In the genomic region with DNA sequence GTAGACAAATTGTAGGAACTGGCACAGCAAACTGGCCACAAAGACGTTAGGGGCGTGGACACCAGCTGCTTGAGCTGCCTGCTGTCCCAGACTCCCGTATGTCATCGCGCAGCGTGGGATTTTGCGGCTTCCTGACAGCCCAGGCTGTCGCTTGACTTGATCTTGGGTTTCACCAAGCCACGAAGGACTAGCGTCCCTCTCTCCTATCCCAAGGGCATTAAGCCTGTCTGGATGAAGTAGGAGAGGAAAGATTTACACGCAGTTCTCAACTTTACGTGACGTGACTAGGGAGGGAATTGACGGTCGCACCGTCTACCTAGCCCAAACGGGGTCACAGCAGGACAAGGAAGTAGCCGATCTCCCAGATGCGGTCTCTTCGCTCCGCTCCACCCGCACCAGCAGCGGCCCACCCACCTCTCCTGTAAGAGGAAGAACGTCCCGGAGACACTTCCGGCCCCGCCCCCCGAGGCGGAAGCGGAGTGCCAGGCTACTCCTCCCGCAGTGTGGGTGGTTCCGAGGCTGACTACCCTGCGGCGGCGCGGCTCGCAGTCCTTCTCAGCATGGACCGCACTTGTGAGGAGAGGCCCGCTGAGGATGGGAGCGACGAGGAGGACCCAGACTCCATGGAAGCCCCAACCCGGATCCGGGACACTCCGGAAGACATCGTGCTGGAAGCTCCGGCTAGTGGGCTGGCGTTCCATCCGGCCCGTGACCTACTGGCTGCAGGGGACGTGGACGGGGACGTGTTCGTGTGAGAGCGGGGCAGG, we compare ENCODE assay signal across 8 cellular contexts. TPM values are rescaled to one million over a fixed set of nuclear protein-coding genes. Genes with fewer than 3 reads are reported as not detected.
A peak's percentile ranks its signal among the peaks of the same experiment; 100 is the strongest.
DNase-seq lines count a peak whose midpoint lies in the region; ATAC-seq and TF ChIP-seq lines count a peak whose summit lies in the region.

A gene with protein sequence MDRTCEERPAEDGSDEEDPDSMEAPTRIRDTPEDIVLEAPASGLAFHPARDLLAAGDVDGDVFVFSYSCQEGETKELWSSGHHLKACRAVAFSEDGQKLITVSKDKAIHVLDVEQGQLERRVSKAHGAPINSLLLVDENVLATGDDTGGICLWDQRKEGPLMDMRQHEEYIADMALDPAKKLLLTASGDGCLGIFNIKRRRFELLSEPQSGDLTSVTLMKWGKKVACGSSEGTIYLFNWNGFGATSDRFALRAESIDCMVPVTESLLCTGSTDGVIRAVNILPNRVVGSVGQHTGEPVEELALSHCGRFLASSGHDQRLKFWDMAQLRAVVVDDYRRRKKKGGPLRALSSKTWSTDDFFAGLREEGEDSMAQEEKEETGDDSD (plus strand): TSS at position 552 of the 767 bp plus-strand sequence. CDS start 9 bp downstream, at position 561.

- intact Hi-C loops in esophagus muscularis mucosa (cut with DNase I) = loop anchor here (5.0 to 10.0 kb wide), 2 partner anchors 33 to 290 kb away; no protein-coding TSS in a partner anchor

- TF ChIP-seq CTCF in Peyer's patch (IDR thresholded peaks at IDR 0.05) = no peak
- TF ChIP-seq CTCF in esophagus muscularis mucosa (IDR thresholded peaks at IDR 0.05) = no peak

- no peaks in the 10 kb centered on the region for H3K9me3 Mint-ChIP-seq in activated T-cell treated with anti-CD3 and anti-CD28 coated beads, Interleukin-2, amount 50 U/mL, for 72 hours

- H3K4me3 ChIP-seq in Peyer's patch = peak within 1 kb of the TSS; percentile 71 to 94 (median 86)
- peak within 1 kb of the TSS; percentile 69 to 86 (median 78) for H3K4me3 ChIP-seq in esophagus muscularis mucosa
- peak within 1 kb of the TSS; percentile 97 to 99 for H3K4me3 ChIP-seq in muscle layer of duodenum (ENCODE audit: low read depth in 1 of 2, low read length in 2 of 2)

- H3K27ac Mint-ChIP-seq in activated T-cell treated with anti-CD3 and anti-CD28 coated beads, Interleukin-2, amount 50 U/mL, for 72 hours = peak within 1 kb of the TSS; percentile 98

- H3K27ac ChIP-seq in Peyer's patch (peak within 1 kb of the TSS; percentile 89 to 94 (median 91)), esophagus muscularis mucosa (replicated peaks in 1 of 4) (peak within 1 kb of the TSS; percentile 84 to 94 (median 92)), muscle layer of duodenum (ENCODE audit: low read length) (peak within 1 kb of the TSS; percentile 98)

- no peaks in the 10 kb centered on the region for H3K27me3 Mint-ChIP-seq in activated T-cell treated with anti-CD3 and anti-CD28 coated beads, Interleukin-2, amount 50 U/mL, for 72 hours (ENCODE audit: low read depth)

- no peak for TF ChIP-seq EP300 in esophagus muscularis mucosa (IDR thresholded peaks at IDR 0.05)

- TF ChIP-seq POLR2A in Peyer's patch (IDR thresholded peaks at IDR 0.05) (peak; percentile 76 to 90), esophagus muscularis mucosa (IDR thresholded peaks at IDR 0.05; ENCODE audit: low read depth) (peak; percentile 48)

- DNase-seq in DMS53 (lab: John Stamatoyannopoulos, UW) = peak; percentile 98
- DNase-seq in KBM-7 = peak; percentile 97
- DNase-seq in Peyer's patch = peak; percentile 97 to 99 (median 98)
- peak; percentile 97 to 98 for DNase-seq in activated T-cell treated with anti-CD3 and anti-CD28 coated beads, Interleukin-2, amount 50 U/mL, for 72 hours
- peak; percentile 97 for DNase-seq in esophagus muscularis mucosa (ENCODE audit: extremely low spot score)
- peak; percentile 92 to 96 for DNase-seq in stimulated activated CD8-positive, alpha-beta memory T cell treated with anti-CD3 and anti-CD28 coated beads, Interleukin-7, amount 100 ng/mL, for 4 hours (ENCODE audit: low read depth in 2 of 2)

- H3K4me1 ChIP-seq in Peyer's patch = peaks cover 0 to 23% (median 10%) of the 10 kb centered on the region in 4 donors
- peaks cover 24 to 32% (median 29%) of the 10 kb centered on the region in 4 donors for H3K4me1 ChIP-seq in esophagus muscularis mucosa
- H3K4me1 ChIP-seq in muscle layer of duodenum (ENCODE audit: control insufficient read depth in 1 of 2, insufficient read depth in 2 of 2, low read length in 2 of 2) = peaks cover 3 to 24% of the 10 kb centered on the region in 2 donors

- peak; percentile 98 for ATAC-seq in GM21717 (IDR thresholded peaks at IDR 0.05; ENCODE audit: unreplicated experiment)
- peak; percentile 98 for ATAC-seq in activated T-cell treated with anti-CD3 and anti-CD28 coated beads, Interleukin-2, amount 50 U/mL, for 72 hours (replicated peaks in 1 of 2)

- no peaks in the 10 kb centered on the region for H3K9me3 ChIP-seq in Peyer's patch
- H3K9me3 ChIP-seq in esophagus muscularis mucosa = no peaks in the 10 kb centered on the region
- no peaks in the 10 kb centered on the region for H3K9me3 ChIP-seq in muscle layer of duodenum (ENCODE audit: control insufficient read depth in 1 of 2, low read length in 2 of 2)

- H3K36me3 ChIP-seq in Peyer's patch = peaks cover 0 to 54% (median 0%) of the 10 kb centered on the region in 3 donors
- peaks cover 50 to 65% (median 55%) of the 10 kb centered on the region in 4 donors for H3K36me3 ChIP-seq in esophagus muscularis mucosa
- H3K36me3 ChIP-seq in muscle layer of duodenum (ENCODE audit: control insufficient read depth in 1 of 2, insufficient read depth in 2 of 2, low read length in 2 of 2) = peaks cover 47 to 64% of the 10 kb centered on the region in 2 donors

- H3K27me3 ChIP-seq in Peyer's patch = no peaks in the 10 kb centered on the region
- no peaks in the 10 kb centered on the region for H3K27me3 ChIP-seq in esophagus muscularis mucosa
- H3K27me3 ChIP-seq in muscle layer of duodenum (ENCODE audit: low read depth, low read length) = no peaks in the 10 kb centered on the region

- in situ Hi-C loops in KBM-7 (cut with MboI; ENCODE audit: low pct_unique_long_range_greater_than_20kb, low sequenced_read_pairs) = no loop called here

- H3K4me1 Mint-ChIP-seq in activated T-cell treated with anti-CD3 and anti-CD28 coated beads, Interleukin-2, amount 50 U/mL, for 72 hours (ENCODE audit: low read depth) = peaks cover 43% of the 10 kb centered on the region

- H3K36me3 Mint-ChIP-seq in activated T-cell treated with anti-CD3 and anti-CD28 coated beads, Interleukin-2, amount 50 U/mL, for 72 hours (ENCODE audit: insufficient read depth in 2 of 2) = peaks cover 18 to 30% of the 10 kb centered on the region in 2 donors

- WGBS in esophagus muscularis mucosa = 0% methylated on average over 29 of the region's 54 CpGs

- peak within 1 kb of the TSS; percentile 99 to 100 for H3K4me3 Mint-ChIP-seq in activated T-cell treated with anti-CD3 and anti-CD28 coated beads, Interleukin-2, amount 50 U/mL, for 72 hours

RNA-seq across cellular contexts. Expression of the gene that starts here (rescaled TPM):
- total RNA-seq in Peyer's patch (10 to 100 TPM; 31.3 to 66.8 (median 39.7) TPM), esophagus muscularis mucosa (10 to 100 TPM; 17.7 to 23.8 (median 20.6) TPM)
- total RNA-seq in activated T-cell treated with anti-CD3 and anti-CD28 coated beads, Interleukin-2, amount 50 U/mL, for 72 hours = 10 to 100 TPM; 24.3 to 30.2 TPM

Comparison
In these comparisons a context has a peak if more than half of its experiments do, and no peak if none do; other contexts are left out.
1. Peak in every context shown above with its lines: DNase-seq, ATAC-seq, H3K4me3 ChIP-seq and H3K27ac ChIP-seq.